ENCODE assay signal across 10 cellular contexts in genomic region chr1:211326140-211326527, GRCh38. TPM values are rescaled to one million over a fixed set of nuclear protein-coding genes. Genes with fewer than 3 reads are reported as not detected.
DNase-seq lines count a peak whose midpoint lies in the region; ATAC-seq and TF ChIP-seq lines count a peak whose summit lies in the region.
"Had no signal": no experiment of that assay in that cellular context is flagged by ENCODE, and none has a peak within 500 bp of the region (broad histone marks: within the 10 kb centered on the region; RNA-seq: fewer than 3 reads in every experiment).

No MANE protein-coding gene starts in this region.

- H3K9me3 ChIP-seq in BLaER1 treated with 17β-estradiol and CSF1 and Interleukin-3, amounts not matched to agents 10 nM and 100 nM (replicated peaks in 1 of 11), result no peaks in the 10 kb centered on the region
- H3K9me3 ChIP-seq in duodenal mucosa (ENCODE audit: control insufficient read depth in 1 of 2, low read length in 2 of 2) (no peaks in the 10 kb centered on the region), neural cell (ENCODE audit: low read length) (peaks cover 6% of the 10 kb centered on the region)

- H2AFZ ChIP-seq in neural cell (ENCODE audit: low read depth, low read length), result no peak overlapping the region

- TF ChIP-seq CTCF in NB4 (IDR thresholded peaks at IDR 0.05; ENCODE audit: low read depth, low read length) (no peak), neural cell (IDR thresholded peaks at IDR 0.05; ENCODE audit: poor library complexity, severe bottlenecking) (no peak)

- no peaks in the 10 kb centered on the region for H3K9me2 ChIP-seq in neural cell (ENCODE audit: insufficient read depth, low read length)

- TF ChIP-seq RAD21 in neural cell (conservative IDR thresholded peaks at IDR 0.05), result no peak

- peak overlapping the region; percentile 88 to 97 (median 95) for H3K4me2 ChIP-seq in BLaER1 treated with 17β-estradiol and CSF1 and Interleukin-3, amounts not matched to agents 10 nM and 100 nM
- H3K4me2 ChIP-seq in neural cell (ENCODE audit: low read length), result no peak overlapping the region

- H3K27ac ChIP-seq in BLaER1 treated with 17β-estradiol and CSF1 and Interleukin-3, amounts not matched to agents 10 nM and 100 nM, result peak overlapping the region; percentile 50 to 86 (median 81); a peak in 20 of 22 replicates
- H3K27ac ChIP-seq in duodenal mucosa (ENCODE audit: low read depth, low read length), result peak overlapping the region; percentile 17
- no peak overlapping the region for H3K27ac ChIP-seq in neural cell (ENCODE audit: low read length)
- H3K27ac ChIP-seq: epithelial cell of prostate had no signal

- no peaks in the 10 kb centered on the region for H3K27me3 ChIP-seq in BLaER1 treated with 17β-estradiol and CSF1 and Interleukin-3, amounts not matched to agents 10 nM and 100 nM
- H3K27me3 ChIP-seq in duodenal mucosa (ENCODE audit: control insufficient read depth in 1 of 2, insufficient read depth in 2 of 2, low read length in 2 of 2), result no peaks in the 10 kb centered on the region
- H3K27me3 ChIP-seq in neural cell (ENCODE audit: insufficient read depth, low read depth, low read length), result peaks cover 25% of the 10 kb centered on the region

- H3K4me1 ChIP-seq in BLaER1 treated with 17β-estradiol and CSF1 and Interleukin-3, amounts not matched to agents 10 nM and 100 nM, result peaks cover 15 to 48% (median 42%) of the 10 kb centered on the region in 10 experiments; a peak in 19 of 20 replicates
- H3K4me1 ChIP-seq in duodenal mucosa (ENCODE audit: control insufficient read depth in 1 of 2, insufficient read depth in 2 of 2, low read length in 2 of 2), result peaks cover 32% of the 10 kb centered on the region in 2 donors

- peak overlapping the region; percentile 73 to 90 (median 80) for H3K4me3 ChIP-seq in BLaER1 treated with 17β-estradiol and CSF1 and Interleukin-3, amounts not matched to agents 10 nM and 100 nM
- H3K4me3 ChIP-seq in NB4 (ENCODE audit: low read depth, low read length) (peak overlapping the region; percentile 59), duodenal mucosa (ENCODE audit: low read depth in 1 of 2, low read length in 2 of 2) (peak overlapping the region; percentile 75 to 80), neural cell (ENCODE audit: low read length) (peak overlapping the region; percentile 46)

- no peak for TF ChIP-seq EP300 in neural cell (conservative IDR thresholded peaks at IDR 0.05; ENCODE audit: poor library complexity, severe bottlenecking)

- peaks cover 0 to 38% (median 21%) of the 10 kb centered on the region in 11 experiments; a peak in 16 of 22 replicates for H4K20me1 ChIP-seq in BLaER1 treated with 17β-estradiol and CSF1 and Interleukin-3, amounts not matched to agents 10 nM and 100 nM
- H4K20me1 ChIP-seq in neural cell (ENCODE audit: insufficient read depth), result no peaks in the 10 kb centered on the region

- no peaks in the 10 kb centered on the region for H3K36me3 ChIP-seq in BLaER1 treated with 17β-estradiol and CSF1 and Interleukin-3, amounts not matched to agents 10 nM and 100 nM
- H3K36me3 ChIP-seq in duodenal mucosa (ENCODE audit: control insufficient read depth in 1 of 2, insufficient read depth in 2 of 2, low read length in 2 of 2) (no peaks in the 10 kb centered on the region), neural cell (ENCODE audit: insufficient read depth, low read length) (no peaks in the 10 kb centered on the region)

- H3K79me2 ChIP-seq in neural cell (replicated peaks; ENCODE audit: insufficient read depth, low read length), result no peaks in the 10 kb centered on the region

- H3F3A ChIP-seq in neural cell (ENCODE audit: insufficient read depth, low read length, poor library complexity, severe bottlenecking), result no peaks in the 10 kb centered on the region

- peak overlapping the region; percentile 80 to 88 (median 87) for H3K9ac ChIP-seq in BLaER1 treated with 17β-estradiol and CSF1 and Interleukin-3, amounts not matched to agents 10 nM and 100 nM
- H3K9ac ChIP-seq in duodenal mucosa (ENCODE audit: low read depth in 1 of 2, low read length in 2 of 2), result peak overlapping the region; percentile 63 to 73
- no peak overlapping the region for H3K9ac ChIP-seq in neural cell (ENCODE audit: low read length)

- no peak for TF ChIP-seq POLR2A in NB4 (IDR thresholded peaks at IDR 0.05; ENCODE audit: extremely low read depth, insufficient read length)

- no peak for ATAC-seq in GM21825 (IDR thresholded peaks at IDR 0.05; ENCODE audit: unreplicated experiment)

- DNase-seq in NB4 (ENCODE audit: low read depth) (no peak), GF-D8 (lab: John Stamatoyannopoulos, UW) (no peak), GOT3 (lab: John Stamatoyannopoulos, UW) (no peak), NCI-H2107 treated with DMSO at 0.1 percent for 48 hours (lab: John Stamatoyannopoulos, UW; ENCODE audit: unreplicated experiment) (no peak)
- DNase-seq: NCI-H446 treated with DMSO at 0.1 percent for 48 hours had no signal

TF ChIP-seq in neural cell, 6 proteins besides CTCF, POLR2A, EP300 and RAD21:
- TF ChIP-seq REST (IDR thresholded peaks at IDR 0.05; ENCODE audit: borderline replicate concordance), result no peak
- TF ChIP-seq EZH2 (IDR thresholded peaks at IDR 0.05; ENCODE audit: borderline replicate concordance, insufficient read depth, low read length, poor library complexity, severe bottlenecking), result no peak
- TF ChIP-seq SMC3 (conservative IDR thresholded peaks at IDR 0.05; ENCODE audit: poor library complexity), result no peak
- no peak for TF ChIP-seq MXI1 (conservative IDR thresholded peaks at IDR 0.05; ENCODE audit: poor library complexity, severe bottlenecking)
- TF ChIP-seq POLR2AphosphoS5 (IDR thresholded peaks at IDR 0.05), result no peak
- no peak for TF ChIP-seq TAF1 (IDR thresholded peaks at IDR 0.05; ENCODE audit: low read depth)

RNA-seq across cellular contexts. Expression of gene TRAF5, which starts 0.5 kb away (rescaled TPM):
- 0.18 and 0.69 TPM in 2 replicates for polyA plus RNA-seq in neural cell
- polyA minus RNA-seq in neural cell, result 0.24 and 0.58 TPM in 2 replicates
